8 cellular contexts compared by ENCODE assay signal in genomic region chr4:77994194-77994721, GRCh38.
DNase-seq lines count a peak whose midpoint lies in the region; ATAC-seq and TF ChIP-seq lines count a peak whose summit lies in the region.

No MANE protein-coding gene starts in this region.

- TF ChIP-seq CTCF in lower lobe of right lung (IDR thresholded peaks at IDR 0.05), result peak; percentile 47

- intact Hi-C loops in Right ventricle myocardium inferior (cut with DNase I), result loop anchor here (5.0 kb wide), 1 partner anchor 523 kb away; no protein-coding TSS in a partner anchor
- intact Hi-C loops in cardiac septum (cut with DNase I), result loop anchor here (5.0 kb wide), 1 partner anchor 523 kb away; no protein-coding TSS in a partner anchor
- intact Hi-C loops in lower lobe of right lung (cut with DNase I), result no loop called here

- H3K27ac ChIP-seq in lower lobe of right lung, result no peak overlapping the region

- ATAC-seq in Right ventricle myocardium inferior (peak; percentile 84), lower lobe of right lung (peak; percentile 71 to 76), HG03521 (IDR thresholded peaks at IDR 0.05; ENCODE audit: unreplicated experiment) (no peak), HG03196 (IDR thresholded peaks at IDR 0.05; ENCODE audit: unreplicated experiment) (no peak)

- no peaks in the 10 kb centered on the region for H3K36me3 ChIP-seq in lower lobe of right lung

- H3K27me3 ChIP-seq in lower lobe of right lung (ENCODE audit: low read depth), result no peaks in the 10 kb centered on the region

- H3K9me3 ChIP-seq in lower lobe of right lung, result no peaks in the 10 kb centered on the region

- no peaks in the 10 kb centered on the region for H3K4me1 ChIP-seq in lower lobe of right lung

- DNase-seq in Right ventricle myocardium inferior (ENCODE audit: missing footprints) (no peak), cardiac septum (ENCODE audit: low spot score) (no peak), HS-27A (ENCODE audit: low read depth) (peak; percentile 42), cerebellar cortex (ENCODE audit: low spot score) (peak; percentile 22), lower lobe of right lung (no peak), COLO668 (lab: John Stamatoyannopoulos, UW; ENCODE audit: unreplicated experiment) (no peak)

- no peak overlapping the region for H3K4me3 ChIP-seq in lower lobe of right lung

Comparison
In these comparisons a context has a peak if more than half of its experiments do, and no peak if none do; other contexts are left out.
1. ATAC-seq: peak in Right ventricle myocardium inferior (single experiment) and lower lobe of right lung (2 of 2); none in HG03521 (single experiment) and HG03196 (single experiment).
2. DNase-seq: peak in HS-27A (single experiment) and cerebellar cortex (single experiment); none in Right ventricle myocardium inferior (single experiment), cardiac septum (single experiment), lower lobe of right lung (single experiment) and COLO668 (single experiment).